ENCODE assay signal across 18 cellular contexts in the genomic region with DNA sequence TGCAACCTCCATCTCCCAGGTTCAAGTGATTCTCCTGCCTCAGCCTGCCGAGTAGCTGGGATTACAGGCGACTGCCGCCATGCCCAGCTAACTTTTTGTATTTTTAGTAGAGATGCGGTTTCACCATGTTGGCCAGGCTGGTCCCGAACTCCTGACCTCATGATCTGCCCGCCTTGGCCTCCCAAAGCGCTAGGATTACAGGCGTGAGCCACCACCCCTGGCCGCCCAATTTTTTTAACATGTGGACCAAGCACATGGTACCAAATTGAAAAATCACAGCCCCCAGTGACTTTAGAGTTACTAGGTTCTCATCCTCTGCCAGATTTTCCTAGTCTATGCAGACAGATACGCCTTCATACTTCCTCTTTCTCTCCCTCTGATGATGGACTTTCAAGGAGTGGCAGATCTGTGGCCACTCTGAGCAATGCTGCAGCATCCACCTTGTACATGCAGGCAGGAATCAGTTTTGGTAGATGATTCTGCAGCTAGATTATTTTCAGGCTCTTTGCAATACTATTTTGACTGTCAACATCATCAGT.
"Had no signal": no experiment of that assay in that cellular context is flagged by ENCODE, and none has a peak within 500 bp of the region (broad histone marks: within the 10 kb centered on the region; RNA-seq: fewer than 3 reads in every experiment).

No MANE protein-coding gene starts in this region.

- H3K4me3 Mint-ChIP-seq: activated CD4-positive, alpha-beta T cell treated with anti-CD3 and anti-CD28 coated beads, Interleukin-2, amount 10 ng/mL, durations not matched to agents 7 days and 5 days; activated naive CD4-positive, alpha-beta T cell treated with anti-CD3 and anti-CD28 coated beads, Interleukin-2, amount 50 U/mL, for 24 hours; T-helper 2 cell treated with Interferon-gamma antibody and Interleukin-4, amounts not matched to agents 5 μg/mL and 100 μg/mL, for 36 hours had no signal

- H3K4me1 ChIP-seq: esophagus muscularis mucosa, gastroesophageal sphincter, left lung had no signal

- H3K9me3 ChIP-seq: esophagus muscularis mucosa, gastroesophageal sphincter, heart left ventricle, left lung, spleen, tibial artery had no signal

- H3K36me3 ChIP-seq: cardiac muscle cell, esophagus muscularis mucosa, gastroesophageal sphincter, heart left ventricle, left lung, spleen, tibial artery had no signal

- H3K27ac ChIP-seq: cardiac muscle cell, esophagus muscularis mucosa, gastroesophageal sphincter, heart left ventricle, left lung, spleen, tibial artery had no signal

- H3K27me3 Mint-ChIP-seq: activated CD4-positive, alpha-beta T cell treated with anti-CD3 and anti-CD28 coated beads, Interleukin-2, amount 10 ng/mL, durations not matched to agents 7 days and 5 days; activated naive CD4-positive, alpha-beta T cell treated with anti-CD3 and anti-CD28 coated beads, Interleukin-2, amount 50 U/mL, for 24 hours had no signal

- ATAC-seq: activated CD4-positive, CD25-positive, alpha-beta regulatory T cell treated with anti-CD3 and anti-CD28 coated beads, Interleukin-2, amount 50 U/mL, for 24 hours; gastroesophageal sphincter; heart left ventricle; left lung had no signal

- H3K36me3 Mint-ChIP-seq: activated naive CD4-positive, alpha-beta T cell treated with anti-CD3 and anti-CD28 coated beads, Interleukin-2, amount 50 U/mL, for 24 hours had no signal

- H3K9me3 Mint-ChIP-seq: activated CD4-positive, alpha-beta T cell treated with anti-CD3 and anti-CD28 coated beads, Interleukin-2, amount 10 ng/mL, durations not matched to agents 7 days and 5 days; activated naive CD4-positive, alpha-beta T cell treated with anti-CD3 and anti-CD28 coated beads, Interleukin-2, amount 50 U/mL, for 24 hours; T-helper 2 cell treated with Interferon-gamma antibody and Interleukin-4, amounts not matched to agents 5 μg/mL and 100 μg/mL, for 36 hours had no signal

- H3K27me3 ChIP-seq: cardiac muscle cell, esophagus muscularis mucosa, gastroesophageal sphincter, heart left ventricle, left lung, spleen, tibial artery had no signal

- H3K27ac Mint-ChIP-seq: activated CD4-positive, alpha-beta T cell treated with anti-CD3 and anti-CD28 coated beads, Interleukin-2, amount 10 ng/mL, durations not matched to agents 7 days and 5 days; activated naive CD4-positive, alpha-beta T cell treated with anti-CD3 and anti-CD28 coated beads, Interleukin-2, amount 50 U/mL, for 24 hours; T-helper 2 cell treated with Interferon-gamma antibody and Interleukin-4, amounts not matched to agents 5 μg/mL and 100 μg/mL, for 36 hours had no signal

- DNase-seq: activated CD4-positive, alpha-beta T cell treated with anti-CD3 and anti-CD28 coated beads, Interleukin-2, amount 10 ng/mL, durations not matched to agents 7 days and 5 days; amniotic stem cell; dermis blood vessel endothelial cell; effector memory CD4-positive, alpha-beta T cell; heart left ventricle; left lung; retina; spleen; stimulated activated CD4-positive, alpha-beta T cell treated with anti-CD3 and anti-CD28 coated beads, Interleukin-4, amount 100 ng/mL, for 4 hours; stimulated activated naive CD4-positive, alpha-beta T cell treated with Interleukin-2 at 50 U/mL for 16 hours; substantia nigra; tibial artery had no signal

- H3K4me3 ChIP-seq: cardiac muscle cell, esophagus muscularis mucosa, gastroesophageal sphincter, heart left ventricle, left lung, spleen, tibial artery had no signal
